19 cellular contexts compared by ENCODE assay signal in the genomic region with DNA sequence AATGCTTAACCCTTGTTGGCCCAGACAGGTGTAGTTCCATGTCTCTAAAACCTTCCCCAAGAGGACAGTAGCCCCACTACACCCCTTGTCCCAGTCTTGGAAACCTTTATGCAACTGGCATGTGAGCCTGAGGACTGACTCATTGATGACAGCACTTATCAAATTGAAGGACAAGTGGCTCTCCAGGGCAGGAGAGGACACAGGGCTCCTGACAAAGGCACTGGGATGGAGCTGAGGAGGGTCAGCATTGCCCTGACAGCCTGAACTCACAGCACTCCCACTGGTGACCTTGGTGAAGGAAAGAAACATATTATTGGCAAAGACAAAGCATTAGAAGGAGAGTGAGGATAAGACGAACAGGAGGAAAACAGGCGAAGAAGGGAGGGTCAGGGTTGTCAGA.
DNase-seq lines count a peak whose midpoint lies in the region; ATAC-seq and TF ChIP-seq lines count a peak whose summit lies in the region.
"Had no signal": no experiment of that assay in that cellular context is flagged by ENCODE, and none has a peak within 500 bp of the region (broad histone marks: within the 10 kb centered on the region; RNA-seq: fewer than 3 reads in every experiment).

No MANE protein-coding gene starts in this region.

- peak overlapping the region; percentile 12 for H3K4me3 Mint-ChIP-seq in neural progenitor cell
- no peak overlapping the region for H3K4me3 Mint-ChIP-seq in CD14-positive monocyte
- H3K4me3 Mint-ChIP-seq: B cell; CD4-positive, CD25-positive, alpha-beta regulatory T cell; CD8-positive, alpha-beta memory T cell; HFFc6; IgD-negative memory B cell had no signal

- H3K36me3 ChIP-seq in right atrium auricular region (no peaks in the 10 kb centered on the region), neural progenitor cell (no peaks in the 10 kb centered on the region)
- H3K36me3 ChIP-seq: BLaER1 treated with 17β-estradiol and CSF1 and Interleukin-3, amounts not matched to agents 10 nM and 100 nM had no signal

- H3K9me3 ChIP-seq in right atrium auricular region = no peaks in the 10 kb centered on the region
- no peaks in the 10 kb centered on the region for H3K9me3 ChIP-seq in neural progenitor cell (ENCODE audit: low read depth)
- H3K9me3 ChIP-seq: BLaER1 treated with 17β-estradiol and CSF1 and Interleukin-3, amounts not matched to agents 10 nM and 100 nM had no signal

- no peaks in the 10 kb centered on the region for H3K4me1 ChIP-seq in right atrium auricular region
- H3K4me1 ChIP-seq in neural progenitor cell = peaks cover 59% of the 10 kb centered on the region
- H3K4me1 ChIP-seq: BLaER1 treated with 17β-estradiol and CSF1 and Interleukin-3, amounts not matched to agents 10 nM and 100 nM had no signal

- H3K9ac ChIP-seq in neural progenitor cell = no peak overlapping the region
- H3K9ac ChIP-seq: BLaER1 treated with 17β-estradiol and CSF1 and Interleukin-3, amounts not matched to agents 10 nM and 100 nM had no signal

- H3K36me3 Mint-ChIP-seq in neural progenitor cell = peaks cover 1% of the 10 kb centered on the region
- H3K36me3 Mint-ChIP-seq in CD14-positive monocyte = no peaks in the 10 kb centered on the region
- H3K36me3 Mint-ChIP-seq: CD4-positive, CD25-positive, alpha-beta regulatory T cell; CD8-positive, alpha-beta memory T cell; IgD-negative memory B cell had no signal

- TF ChIP-seq CTCF in right atrium auricular region (IDR thresholded peaks at IDR 0.05) = no peak
- no peak for TF ChIP-seq CTCF in neural progenitor cell (IDR thresholded peaks at IDR 0.05)
- TF ChIP-seq CTCF in CD14-positive monocyte (IDR thresholded peaks at IDR 0.05) = no peak

- H3K27me3 Mint-ChIP-seq in neural progenitor cell (ENCODE audit: insufficient read depth, low read depth) = peaks cover 21% of the 10 kb centered on the region
- H3K27me3 Mint-ChIP-seq in CD14-positive monocyte (ENCODE audit: low read depth in 3 of 3) = no peaks in the 10 kb centered on the region
- H3K27me3 Mint-ChIP-seq: IgD-negative memory B cell had no signal

- no peaks in the 10 kb centered on the region for H3K27me3 ChIP-seq in right atrium auricular region
- H3K27me3 ChIP-seq in neural progenitor cell = no peaks in the 10 kb centered on the region
- H3K27me3 ChIP-seq: BLaER1 treated with 17β-estradiol and CSF1 and Interleukin-3, amounts not matched to agents 10 nM and 100 nM had no signal

- ATAC-seq in Right ventricle myocardium superior (ENCODE audit: poor library complexity) = peak; percentile 55
- no peak for ATAC-seq in HG03342 (IDR thresholded peaks at IDR 0.05; ENCODE audit: unreplicated experiment)
- ATAC-seq: HCT116, HepG2 had no signal

- H3K79me2 ChIP-seq in neural progenitor cell (ENCODE audit: low read depth) = no peaks in the 10 kb centered on the region

- no peak overlapping the region for H3K4me3 ChIP-seq in right atrium auricular region
- no peak overlapping the region for H3K4me3 ChIP-seq in neural progenitor cell
- H3K4me3 ChIP-seq: BLaER1 treated with 17β-estradiol and CSF1 and Interleukin-3, amounts not matched to agents 10 nM and 100 nM had no signal

- no peak for DNase-seq in Right ventricle myocardium superior
- DNase-seq in right atrium auricular region (ENCODE audit: low spot score) = no peak
- DNase-seq in kidney tubule cell (ENCODE audit: low spot score) = peak; percentile 3
- no peak for DNase-seq in neural progenitor cell (ENCODE audit: low spot score)
- DNase-seq in CD14-positive monocyte (ENCODE audit: low spot score) = no peak
- DNase-seq: CD4-positive, CD25-positive, alpha-beta regulatory T cell; CD8-positive, alpha-beta memory T cell; DMS 273 treated with DMSO at 0.1 percent for 48 hours; DMS79; GDM1; GOT3; H7; HFFc6 had no signal

- peaks cover 55% of the 10 kb centered on the region for H3K4me1 Mint-ChIP-seq in neural progenitor cell
- peaks cover 4% of the 10 kb centered on the region for H3K4me1 Mint-ChIP-seq in CD14-positive monocyte
- H3K4me1 Mint-ChIP-seq: B cell; CD8-positive, alpha-beta memory T cell had no signal

- intact Hi-C loops in Right ventricle myocardium superior (cut with DNase I) = no loop called here
- intact Hi-C loops in CD14-positive monocyte (cut with micrococcal nuclease) = no loop called here

- H3K27ac ChIP-seq in right atrium auricular region (no peak overlapping the region), neural progenitor cell (no peak overlapping the region)
- H3K27ac ChIP-seq: BLaER1 treated with 17β-estradiol and CSF1 and Interleukin-3, amounts not matched to agents 10 nM and 100 nM had no signal

- H3F3A ChIP-seq in neural progenitor cell (ENCODE audit: low read depth) = peaks cover 32% of the 10 kb centered on the region

- no peak overlapping the region for H2AFZ ChIP-seq in neural progenitor cell (replicated peaks)

- H3K9me3 Mint-ChIP-seq in neural progenitor cell (no peaks in the 10 kb centered on the region), CD14-positive monocyte (peaks cover 0 to under 1% (median 0%) of the 10 kb centered on the region in 7 donors)
- H3K9me3 Mint-ChIP-seq: HFFc6, IgD-negative memory B cell had no signal

- no peak overlapping the region for H3K27ac Mint-ChIP-seq in neural progenitor cell
- H3K27ac Mint-ChIP-seq in CD14-positive monocyte = no peak overlapping the region
- H3K27ac Mint-ChIP-seq: B cell; CD4-positive, CD25-positive, alpha-beta regulatory T cell; CD8-positive, alpha-beta memory T cell; HFFc6; IgD-negative memory B cell had no signal

- no peak overlapping the region for H3K4me2 ChIP-seq in neural progenitor cell
- H3K4me2 ChIP-seq: BLaER1 treated with 17β-estradiol and CSF1 and Interleukin-3, amounts not matched to agents 10 nM and 100 nM had no signal

- peaks cover 11% of the 10 kb centered on the region for H4K20me1 ChIP-seq in neural progenitor cell (ENCODE audit: low read depth)
- H4K20me1 ChIP-seq: BLaER1 treated with 17β-estradiol and CSF1 and Interleukin-3, amounts not matched to agents 10 nM and 100 nM had no signal
